27 cellular contexts compared by ENCODE assay signal in genomic region chr1:191134796-191135195, GRCh38.
A peak's percentile ranks its signal among the peaks of the same experiment; 100 is the strongest.
DNase-seq lines count a peak whose midpoint lies in the region; ATAC-seq and TF ChIP-seq lines count a peak whose summit lies in the region.
"Had no signal": no experiment of that assay in that cellular context is flagged by ENCODE, and none has a peak within 500 bp of the region (broad histone marks: within the 10 kb centered on the region; RNA-seq: fewer than 3 reads in every experiment).

No MANE protein-coding gene starts in this region.

- H3K36me3 Mint-ChIP-seq in activated CD8-positive, alpha-beta memory T cell treated with anti-CD3 and anti-CD28 coated beads, Interleukin-2, amount 10 ng/mL, durations not matched to agents 7 days and 5 days = no peaks in the 10 kb centered on the region
- H3K36me3 Mint-ChIP-seq: naive B cell had no signal

- H3K9me3 Mint-ChIP-seq in activated CD8-positive, alpha-beta memory T cell treated with anti-CD3 and anti-CD28 coated beads, Interleukin-2, amount 10 ng/mL, durations not matched to agents 7 days and 5 days (ENCODE audit: low read depth) = peaks cover 8% of the 10 kb centered on the region

- H3K27me3 Mint-ChIP-seq in activated CD8-positive, alpha-beta memory T cell treated with anti-CD3 and anti-CD28 coated beads, Interleukin-2, amount 10 ng/mL, durations not matched to agents 7 days and 5 days = no peaks in the 10 kb centered on the region
- H3K27me3 Mint-ChIP-seq: activated naive CD8-positive, alpha-beta T cell treated with anti-CD3 and anti-CD28 coated beads, Interleukin-2, amount 50 U/mL, for 24 hours; naive B cell had no signal

- no peak overlapping the region for H3K27ac ChIP-seq in BLaER1
- H3K27ac ChIP-seq: esophagus squamous epithelium, left lung, right atrium auricular region, stomach, tibial artery, VCaP had no signal

- H3K9me3 ChIP-seq in BLaER1 = no peaks in the 10 kb centered on the region
- H3K9me3 ChIP-seq in MG63 = no peaks in the 10 kb centered on the region
- H3K9me3 ChIP-seq: BE2C, esophagus squamous epithelium, gastroesophageal sphincter, left lung, right atrium auricular region, stomach, tibial artery had no signal

- no peak overlapping the region for H3K4me3 Mint-ChIP-seq in activated CD8-positive, alpha-beta memory T cell treated with anti-CD3 and anti-CD28 coated beads, Interleukin-2, amount 10 ng/mL, durations not matched to agents 7 days and 5 days
- H3K4me3 Mint-ChIP-seq: activated naive CD8-positive, alpha-beta T cell treated with anti-CD3 and anti-CD28 coated beads, Interleukin-2, amount 50 U/mL, for 24 hours; activated T-cell treated with anti-CD3 and anti-CD28 coated beads, Interleukin-2, amount 50 U/mL, for 4 hours; naive B cell had no signal

- CTCF ChIA-PET in activated CD8-positive, alpha-beta memory T cell treated with anti-CD3 and anti-CD28 coated beads, Interleukin-2, amount 10 ng/mL, durations not matched to agents 7 days and 5 days (lab: Charles Lee) = no interaction called here

- peaks cover 7% of the 10 kb centered on the region for H3K4me1 ChIP-seq in BLaER1
- H3K4me1 ChIP-seq: BE2C, esophagus squamous epithelium, left lung, right atrium auricular region, stomach, tibial artery had no signal

- no peak overlapping the region for H3K9ac ChIP-seq in BLaER1

- TF ChIP-seq CTCF in GM13976 (IDR thresholded peaks at IDR 0.05; ENCODE audit: borderline replicate concordance, control extremely low read depth, extremely low read depth, insufficient read depth, missing control alignments) = no peak

- no peak overlapping the region for H3K4me3 ChIP-seq in BLaER1
- no peak overlapping the region for H3K4me3 ChIP-seq in MG63
- H3K4me3 ChIP-seq: esophagus squamous epithelium, gastroesophageal sphincter, left lung, right atrium auricular region, stomach, tibial artery had no signal

- H3K27ac Mint-ChIP-seq in activated CD8-positive, alpha-beta memory T cell treated with anti-CD3 and anti-CD28 coated beads, Interleukin-2, amount 10 ng/mL, durations not matched to agents 7 days and 5 days = no peak overlapping the region
- H3K27ac Mint-ChIP-seq: activated naive CD8-positive, alpha-beta T cell treated with anti-CD3 and anti-CD28 coated beads, Interleukin-2, amount 50 U/mL, for 24 hours; naive B cell had no signal

- DNase-seq in MG63 (peak; percentile 20), dermis microvascular lymphatic vessel endothelial cell (ENCODE audit: low read depth in 2 of 2) (peak; percentile 70 to 87), kidney tubule cell (ENCODE audit: low spot score) (peak; percentile 42), NCI-H82 treated with DMSO at 0.1 percent for 48 hours (lab: John Stamatoyannopoulos, UW; ENCODE audit: unreplicated experiment) (no peak), GM13976 (ENCODE audit: low spot score) (no peak)
- DNase-seq in activated T-cell treated with anti-CD3 and anti-CD28 coated beads, Interleukin-2, amount 50 U/mL, for 48 hours = no peak
- DNase-seq in activated CD8-positive, alpha-beta memory T cell treated with anti-CD3 and anti-CD28 coated beads, Interleukin-2, amount 10 ng/mL, durations not matched to agents 7 days and 5 days = no peak
- DNase-seq: activated CD4-positive, alpha-beta T cell treated with anti-CD3 and anti-CD28 coated beads for 4 hours; activated naive CD8-positive, alpha-beta T cell treated with anti-CD3 and anti-CD28 coated beads, Interleukin-2, amount 50 U/mL, for 24 hours; activated T-cell treated with anti-CD3 and anti-CD28 coated beads, Interleukin-2, amount 50 U/mL, for 4 hours; BE2C; DMS153; effector memory CD4-positive, alpha-beta T cell; esophagus squamous epithelium; GDM1; left lung; naive B cell; NCI-H1092; NCI-H187 treated with DMSO at 0.1 percent for 48 hours; Right ventricle myocardium superior; stimulated activated CD4-positive, alpha-beta T cell treated with anti-CD3 and anti-CD28 coated beads, Interleukin-2, amount 100 ng/mL, for 24 hours; stomach; tibial artery had no signal

- H3K27me3 ChIP-seq in BLaER1 (no peaks in the 10 kb centered on the region), MG63 (no peaks in the 10 kb centered on the region)
- H3K27me3 ChIP-seq: BE2C, esophagus squamous epithelium, gastroesophageal sphincter, left lung, right atrium auricular region, stomach, tibial artery had no signal

- H3K4me2 ChIP-seq in BLaER1 = peak overlapping the region; percentile 39

- H3K4me1 Mint-ChIP-seq in activated CD8-positive, alpha-beta memory T cell treated with anti-CD3 and anti-CD28 coated beads, Interleukin-2, amount 10 ng/mL, durations not matched to agents 7 days and 5 days = no peaks in the 10 kb centered on the region
- H3K4me1 Mint-ChIP-seq: activated naive CD8-positive, alpha-beta T cell treated with anti-CD3 and anti-CD28 coated beads, Interleukin-2, amount 50 U/mL, for 24 hours; naive B cell had no signal

- H4K20me1 ChIP-seq in BLaER1 = no peaks in the 10 kb centered on the region

- H3K36me3 ChIP-seq in BLaER1 (no peaks in the 10 kb centered on the region), MG63 (no peaks in the 10 kb centered on the region)
- H3K36me3 ChIP-seq: BE2C, esophagus squamous epithelium, gastroesophageal sphincter, left lung, right atrium auricular region, stomach, tibial artery had no signal

- in situ Hi-C loops in GM13976 (cut with MboI; ENCODE audit: low sequenced_read_pairs, unreplicated experiment) = no loop called here

- no peak for ATAC-seq in activated CD8-positive, alpha-beta memory T cell treated with anti-CD3 and anti-CD28 coated beads, Interleukin-2, amount 10 ng/mL, durations not matched to agents 7 days and 5 days
- ATAC-seq: activated naive CD8-positive, alpha-beta T cell treated with anti-CD3 and anti-CD28 coated beads, Interleukin-2, amount 50 U/mL, for 24 hours; activated T-cell treated with anti-CD3 and anti-CD28 coated beads, Interleukin-2, amount 50 U/mL, for 4 hours; gastroesophageal sphincter; left lung had no signal

Comparison
In these comparisons a context has a peak if more than half of its experiments do, and no peak if none do; other contexts are left out.
1. DNase-seq: peak in MG63 (single experiment), dermis microvascular lymphatic vessel endothelial cell (2 of 2) and kidney tubule cell (single experiment); none in NCI-H82 treated with DMSO at 0.1 percent for 48 hours (single experiment), GM13976 (single experiment), activated T-cell treated with anti-CD3 and anti-CD28 coated beads, Interleukin-2, amount 50 U/mL, for 48 hours (0 of 2) and activated CD8-positive, alpha-beta memory T cell treated with anti-CD3 and anti-CD28 coated beads, Interleukin-2, amount 10 ng/mL, durations not matched to agents 7 days and 5 days (single experiment).